Comparison of ENCODE assay signal across 16 cellular contexts in the genomic region with DNA sequence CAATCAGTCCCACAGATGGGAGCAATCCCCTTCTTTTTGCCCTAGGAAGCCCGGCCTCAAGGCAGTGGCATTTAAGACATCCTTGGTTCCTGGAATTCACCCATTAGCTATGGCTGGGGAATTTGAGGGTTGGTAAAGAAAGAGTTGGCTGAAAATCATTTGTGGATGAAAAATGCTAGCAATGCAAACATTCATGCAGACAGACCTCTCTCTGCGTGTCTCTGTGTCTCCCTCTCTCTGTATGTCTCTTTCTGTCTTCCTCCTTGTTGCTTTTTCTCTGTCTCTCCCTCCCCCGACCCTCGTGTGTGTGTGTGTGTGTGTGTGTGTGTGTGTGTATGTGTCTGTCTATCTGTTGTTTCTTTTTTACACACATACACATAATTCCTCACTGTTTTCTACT. TPM values are rescaled to one million over a fixed set of nuclear protein-coding genes. Genes with fewer than 3 reads are reported as not detected.
DNase-seq lines count a peak whose midpoint lies in the region; ATAC-seq and TF ChIP-seq lines count a peak whose summit lies in the region.
"Had no signal": no experiment of that assay in that cellular context is flagged by ENCODE, and none has a peak within 500 bp of the region (broad histone marks: within the 10 kb centered on the region; RNA-seq: fewer than 3 reads in every experiment).

No MANE protein-coding gene starts in this region.

- peak overlapping the region; percentile 47 for H3K4me2 ChIP-seq in GM23248 (ENCODE audit: unreplicated experiment)

- no peak for ATAC-seq in HG02571 (IDR thresholded peaks at IDR 0.05; ENCODE audit: unreplicated experiment)
- no peak for ATAC-seq in activated CD4-positive, CD25-positive, alpha-beta regulatory T cell treated with anti-CD3 and anti-CD28 coated beads, Interleukin-2, amount 50 U/mL, for 24 hours

- peak overlapping the region; percentile 64 for H2AFZ ChIP-seq in GM23248

- peak overlapping the region; percentile 68 for H3K27ac Mint-ChIP-seq in glutamatergic neuron (ENCODE audit: unreplicated experiment)
- H3K27ac Mint-ChIP-seq: activated naive CD8-positive, alpha-beta T cell treated with anti-CD3 and anti-CD28 coated beads, Interleukin-2, amount 10 ng/mL, durations not matched to agents 7 days and 5 days had no signal

- H3K9me3 ChIP-seq in GM23248 (ENCODE audit: low read depth) (no peaks in the 10 kb centered on the region), stomach (no peaks in the 10 kb centered on the region)

- no peaks in the 10 kb centered on the region for H3K9me2 ChIP-seq in GM23248 (ENCODE audit: insufficient read depth)

- H3K4me1 Mint-ChIP-seq in glutamatergic neuron (ENCODE audit: low read depth, unreplicated experiment) = peaks cover 35% of the 10 kb centered on the region

- peaks cover 15% of the 10 kb centered on the region for H3K4me1 ChIP-seq in GM23248 (ENCODE audit: insufficient read depth)
- H3K4me1 ChIP-seq in stomach = peaks cover 13 to 51% (median 32%) of the 10 kb centered on the region in 4 donors

- peaks cover 4% of the 10 kb centered on the region; the same call in 1 of the 2 replicates for H3F3A ChIP-seq in GM23248 (ENCODE audit: insufficient read depth)

- peak overlapping the region; percentile 38 for H3K4me3 Mint-ChIP-seq in glutamatergic neuron (ENCODE audit: unreplicated experiment)
- H3K4me3 Mint-ChIP-seq: activated naive CD8-positive, alpha-beta T cell treated with anti-CD3 and anti-CD28 coated beads, Interleukin-2, amount 10 ng/mL, durations not matched to agents 7 days and 5 days had no signal

- WGBS in GM23248 (ENCODE audit: low coverage in 1 of 2, low lambda C conversion rate in 2 of 2, missing lambda C conversion rate in 2 of 2), 2 experiments = 10 to 17% methylated on average over 3 to 4 of the region's 4 CpGs
- 27 to 38% (median 27%) methylated on average over 3 to 4 of the region's 4 CpGs for WGBS in stomach, 5 donors

- H3K4me3 ChIP-seq in GM23248 (peak overlapping the region; percentile 30), astrocyte of the cerebellum (ENCODE audit: low read depth, low read length) (no peak overlapping the region), stomach (no peak overlapping the region)
- H3K4me3 ChIP-seq: K562 had no signal

- intact Hi-C loops in stomach (cut with DNase I; ENCODE audit: low total_unique reads) = no loop called here

- H3K27me3 ChIP-seq in GM23248 (replicated peaks; ENCODE audit: insufficient read depth) = no peaks in the 10 kb centered on the region
- H3K27me3 ChIP-seq in stomach = peaks cover 0 to 14% (median 0%) of the 10 kb centered on the region in 3 donors

- no peak for TF ChIP-seq CTCF in astrocyte of the cerebellum (IDR thresholded peaks at IDR 0.05; ENCODE audit: low read depth, low read length, missing control alignments)
- TF ChIP-seq CTCF in glutamatergic neuron (IDR thresholded peaks at IDR 0.05; ENCODE audit: partially characterized antibody, unreplicated experiment) = no peak
- no peak for TF ChIP-seq CTCF in stomach (IDR thresholded peaks at IDR 0.05)

- in situ Hi-C loops in GM23248 (cut with MboI) (no loop called here), astrocyte of the cerebellum (cut with HindIII; ENCODE audit: low sequenced_read_pairs) (no loop called here)

- no peak for TF ChIP-seq POLR2A in stomach (IDR thresholded peaks at IDR 0.05)

- peak overlapping the region; percentile 40; the same call in 1 of the 2 replicates for H3K9ac ChIP-seq in GM23248

- peaks cover 22% of the 10 kb centered on the region for H3K27me3 Mint-ChIP-seq in glutamatergic neuron (ENCODE audit: unreplicated experiment)
- H3K27me3 Mint-ChIP-seq: activated naive CD8-positive, alpha-beta T cell treated with anti-CD3 and anti-CD28 coated beads, Interleukin-2, amount 10 ng/mL, durations not matched to agents 7 days and 5 days had no signal

- H3K27ac ChIP-seq in GM23248 (peak overlapping the region; percentile 59; the same call in 1 of the 2 replicates), stomach (peak overlapping the region in 3 of 5 donors; percentile 23 to 68 (median 54))

- no peaks in the 10 kb centered on the region for H4K20me1 ChIP-seq in GM23248 (ENCODE audit: insufficient read depth)

- H3K36me3 ChIP-seq in GM23248 (ENCODE audit: low read depth) (no peaks in the 10 kb centered on the region), stomach (no peaks in the 10 kb centered on the region)

- TF ChIP-seq EP300 in stomach (IDR thresholded peaks at IDR 0.05) = no peak

- no peaks in the 10 kb centered on the region for H3K36me3 Mint-ChIP-seq in glutamatergic neuron (ENCODE audit: unreplicated experiment)
- H3K36me3 Mint-ChIP-seq: activated naive CD8-positive, alpha-beta T cell treated with anti-CD3 and anti-CD28 coated beads, Interleukin-2, amount 10 ng/mL, durations not matched to agents 7 days and 5 days had no signal

- DNase-seq in GM23248 (peak; percentile 79), astrocyte of the cerebellum (ENCODE audit: low read depth) (peak; percentile 41), glutamatergic neuron (no peak), stomach (no peak), NAMALWA (ENCODE audit: low spot score) (no peak), NCI-H1048 (lab: John Stamatoyannopoulos, UW) (no peak)
- DNase-seq: COR-L47 had no signal

- no peaks in the 10 kb centered on the region for H3K79me2 ChIP-seq in GM23248 (ENCODE audit: insufficient read depth)

- H3K9me3 Mint-ChIP-seq in glutamatergic neuron (ENCODE audit: unreplicated experiment) = peaks cover 16% of the 10 kb centered on the region
- H3K9me3 Mint-ChIP-seq: activated naive CD8-positive, alpha-beta T cell treated with anti-CD3 and anti-CD28 coated beads, Interleukin-2, amount 10 ng/mL, durations not matched to agents 7 days and 5 days had no signal

RNA-seq across cellular contexts. Expression of gene LDB3, which starts 19.4 kb away (rescaled TPM):
- under 0.01 and 0.11 TPM in 2 replicates for total RNA-seq in GM23248 (2014; rRNA removed; shearing (Covaris generic))
- polyA plus RNA-seq in GM23248 (2016; fragmentation: Nextera tagmentation; extraction: Ambion mirVana) (0.05 and 0.08 TPM in 2 replicates), stomach (1 to 10 TPM; 1.1 to 3.4 (median 2.7) TPM)
- total RNA-seq in glutamatergic neuron (ENCODE audit: unreplicated experiment) (92.0 TPM), stomach (1 to 10 TPM in 4 of 5 donors, under 1 TPM in 1; 0.29 to 8.5 (median 2.2) TPM)
- total RNA-seq: activated naive CD8-positive, alpha-beta T cell treated with anti-CD3 and anti-CD28 coated beads, Interleukin-2, amount 10 ng/mL, durations not matched to agents 7 days and 5 days; dermis microvascular lymphatic vessel endothelial cell; glomerular endothelial cell; K562; pulmonary artery endothelial cell had no signal

RNA-seq across cellular contexts. Expression of gene OPN4, which starts 33.4 kb away (rescaled TPM):
- not detected in 2 replicates for total RNA-seq in GM23248 (2014; rRNA removed; shearing (Covaris generic))
- polyA plus RNA-seq in GM23248 (2016; fragmentation: Nextera tagmentation; extraction: Ambion mirVana) = not detected in 2 replicates
- total RNA-seq in glutamatergic neuron (ENCODE audit: unreplicated experiment) = not detected
- total RNA-seq in stomach = not detected
- polyA plus RNA-seq in stomach = not detected
- total RNA-seq: activated naive CD8-positive, alpha-beta T cell treated with anti-CD3 and anti-CD28 coated beads, Interleukin-2, amount 10 ng/mL, durations not matched to agents 7 days and 5 days; dermis microvascular lymphatic vessel endothelial cell; glomerular endothelial cell; K562; kidney epithelial cell; OCI-LY7; pulmonary artery endothelial cell had no signal
- polyA plus RNA-seq: K562 had no signal

Comparison
In these comparisons a context has a peak if more than half of its experiments do, and no peak if none do; other contexts are left out.
1. DNase-seq: peak in GM23248 (single experiment) and astrocyte of the cerebellum (single experiment); none in glutamatergic neuron (single experiment), stomach (single experiment), NAMALWA (single experiment) and NCI-H1048 (single experiment).